ENCODE assay signal across 14 cellular contexts in genomic region chr5:32565143-32565542, GRCh38.
"Had no signal": no experiment of that assay in that cellular context is flagged by ENCODE, and none has a peak within 500 bp of the region (broad histone marks: within the 10 kb centered on the region; RNA-seq: fewer than 3 reads in every experiment).

No MANE protein-coding gene starts in this region.

- H3K4me1 ChIP-seq: colonic mucosa, pancreas, thyroid gland had no signal

- H3K9me3 Mint-ChIP-seq: activated CD4-positive, alpha-beta T cell treated with anti-CD3 and anti-CD28 coated beads, Interleukin-2, amount 10 ng/mL, durations not matched to agents 7 days and 5 days; activated naive CD8-positive, alpha-beta T cell treated with anti-CD3 and anti-CD28 coated beads, Interleukin-2, amount 10 ng/mL, durations not matched to agents 7 days and 5 days had no signal

- ATAC-seq: esophagus mucosa; left lobe of liver; naive thymus-derived CD4-positive, alpha-beta T cell; pancreas had no signal

- H3K4me3 ChIP-seq: colonic mucosa, pancreas, thyroid gland had no signal

- H3K4me3 Mint-ChIP-seq: activated B cell treated with CpG ODN at 0.5 μM for 24 hours; activated CD4-positive, alpha-beta T cell treated with anti-CD3 and anti-CD28 coated beads, Interleukin-2, amount 10 ng/mL, durations not matched to agents 7 days and 5 days; activated naive CD8-positive, alpha-beta T cell treated with anti-CD3 and anti-CD28 coated beads, Interleukin-2, amount 10 ng/mL, durations not matched to agents 7 days and 5 days; activated T-helper 1 cell treated with anti-CD3 and anti-CD28 coated beads, Interleukin-12 subunit alpha, Interleukin-12 subunit beta, Interleukin-2, Interleukin-4 antibody, amounts not matched to agents 30 ng/mL and 10 ng/mL and 1 ng/mL, durations not matched to agents 14 hours and 24 hours and 36 hours; brain; naive thymus-derived CD4-positive, alpha-beta T cell had no signal

- H3K27ac Mint-ChIP-seq: activated B cell treated with CpG ODN at 0.5 μM for 24 hours; activated CD4-positive, alpha-beta T cell treated with anti-CD3 and anti-CD28 coated beads, Interleukin-2, amount 10 ng/mL, durations not matched to agents 7 days and 5 days; activated naive CD8-positive, alpha-beta T cell treated with anti-CD3 and anti-CD28 coated beads, Interleukin-2, amount 10 ng/mL, durations not matched to agents 7 days and 5 days; activated T-helper 1 cell treated with anti-CD3 and anti-CD28 coated beads, Interleukin-12 subunit alpha, Interleukin-12 subunit beta, Interleukin-2, Interleukin-4 antibody, amounts not matched to agents 30 ng/mL and 10 ng/mL and 1 ng/mL, durations not matched to agents 14 hours and 24 hours and 36 hours; brain had no signal

- H3K27me3 ChIP-seq: colonic mucosa, pancreas, thyroid gland had no signal

- H3K36me3 ChIP-seq: colonic mucosa, pancreas, thyroid gland had no signal

- H3K4me1 Mint-ChIP-seq: activated naive CD8-positive, alpha-beta T cell treated with anti-CD3 and anti-CD28 coated beads, Interleukin-2, amount 10 ng/mL, durations not matched to agents 7 days and 5 days had no signal

- H3K36me3 Mint-ChIP-seq: activated naive CD8-positive, alpha-beta T cell treated with anti-CD3 and anti-CD28 coated beads, Interleukin-2, amount 10 ng/mL, durations not matched to agents 7 days and 5 days; brain had no signal

- DNase-seq: activated B cell treated with CpG ODN at 0.5 μM for 24 hours; activated CD4-positive, alpha-beta T cell treated with anti-CD3 and anti-CD28 coated beads, Interleukin-2, amount 10 ng/mL, durations not matched to agents 7 days and 5 days; activated naive CD8-positive, alpha-beta T cell treated with anti-CD3 and anti-CD28 coated beads, Interleukin-2, amount 10 ng/mL, durations not matched to agents 7 days and 5 days; central memory CD4-positive, alpha-beta T cell; colonic mucosa; islet precursor cell; naive thymus-derived CD4-positive, alpha-beta T cell; pancreas; stimulated activated CD4-positive, alpha-beta T cell treated with anti-CD3 and anti-CD28 coated beads, Interleukin-1b, Interleukin-23, amount 100 ng/mL, for 48 hours; thyroid gland had no signal

- H3K9me3 ChIP-seq: colonic mucosa, pancreas, thyroid gland had no signal

- H3K27ac ChIP-seq: colonic mucosa, pancreas, thyroid gland had no signal
